Comparison of ENCODE assay signal across 30 cellular contexts in genomic region chr12:130967631-130968030, GRCh38. TPM values are rescaled to one million over a fixed set of nuclear protein-coding genes. Genes with fewer than 3 reads are reported as not detected.
DNase-seq lines count a peak whose midpoint lies in the region; ATAC-seq, FAIRE-seq and TF ChIP-seq lines count a peak whose summit lies in the region.
"Had no signal": no experiment of that assay in that cellular context is flagged by ENCODE, and none has a peak within 500 bp of the region (broad histone marks: within the 10 kb centered on the region; RNA-seq: fewer than 3 reads in every experiment).

No MANE protein-coding gene starts in this region.

- H3K79me1 ChIP-seq in H1 (ENCODE audit: low read depth, low read length) (no peaks in the 10 kb centered on the region), neuronal stem cell (ENCODE audit: low read depth, low read length) (no peaks in the 10 kb centered on the region)

- TF ChIP-seq CTCF in H1 (IDR thresholded peaks at IDR 0.05; ENCODE audit: control extremely low read depth in 1 of 3, insufficient read depth in 1 of 3, low read depth in 1 of 3, low read length in 3 of 3), result no peak
- TF ChIP-seq CTCF in MCF 10A (IDR thresholded peaks at IDR 0.05; ENCODE audit: unreplicated experiment), result no peak

- H3K9me3 Mint-ChIP-seq in MCF 10A (ENCODE audit: unreplicated experiment), result no peaks in the 10 kb centered on the region
- H3K9me3 Mint-ChIP-seq: CD8-positive, alpha-beta memory T cell had no signal

- no peak overlapping the region for H3K14ac ChIP-seq in H1 (ENCODE audit: insufficient read length)
- no peak overlapping the region for H3K14ac ChIP-seq in neuronal stem cell (ENCODE audit: low read length)

- H2BK20ac ChIP-seq in H1 (ENCODE audit: low read length), result no peak overlapping the region

- H4K91ac ChIP-seq in H1 (replicated peaks; ENCODE audit: insufficient read length, low read length) (no peak overlapping the region), neuronal stem cell (ENCODE audit: low read depth, low read length, poor library complexity) (no peak overlapping the region)

- WGBS in H1 (ENCODE audit: extremely low coverage in 1 of 2, insufficient coverage in 1 of 2, insufficient read length in 1 of 2, insufficient replicate concordance in 2 of 2, low coverage in 1 of 2, low lambda C conversion rate in 2 of 2, missing lambda C conversion rate in 1 of 2), 2 experiments, result 95% methylated on average over 15 of the region's 16 CpGs; no CpG with 5 or more reads in 1 of the 2 experiments
- WGBS in neuronal stem cell (ENCODE audit: extremely low coverage in 2 of 2, insufficient read length in 2 of 2, insufficient replicate concordance in 1 of 2), 2 donors, result no CpG with 5 or more reads among the region's 16 CpGs

- H2BK15ac ChIP-seq in H1 (ENCODE audit: low read length) (no peak overlapping the region), neuronal stem cell (ENCODE audit: low read length) (peak overlapping the region; percentile 28)

- H3K27me3 Mint-ChIP-seq in MCF 10A (ENCODE audit: insufficient read depth, unreplicated experiment), result peaks cover 21% of the 10 kb centered on the region

- no peak overlapping the region for H3K27ac ChIP-seq in H1 (ENCODE audit: low read depth, low read length)
- H3K27ac ChIP-seq in neuronal stem cell (replicated peaks; ENCODE audit: low read length), result no peak overlapping the region
- H3K27ac ChIP-seq: 22Rv1, SJCRH30 had no signal

- H3K36me3 Mint-ChIP-seq in MCF 10A (ENCODE audit: insufficient read depth, unreplicated experiment), result peaks cover 6% of the 10 kb centered on the region
- H3K36me3 Mint-ChIP-seq: CD8-positive, alpha-beta memory T cell had no signal

- no peaks in the 10 kb centered on the region for H4K20me1 ChIP-seq in H1 (replicated peaks in 1 of 2; ENCODE audit: control insufficient read depth in 1 of 2, insufficient read depth in 2 of 2, low read length in 2 of 2)

- H2BK120ac ChIP-seq in H1 (replicated peaks; ENCODE audit: low read depth, low read length) (no peak overlapping the region), neuronal stem cell (ENCODE audit: low read depth, low read length) (no peak overlapping the region)

- H3K9me3 ChIP-seq in H1 (ENCODE audit: insufficient read depth in 2 of 2, low read depth in 1 of 2, low read length in 1 of 2) (no peaks in the 10 kb centered on the region), neuronal stem cell (replicated peaks in 1 of 2; ENCODE audit: control insufficient read depth in 2 of 2, insufficient read depth in 1 of 2, low read depth in 1 of 2, low read length in 2 of 2) (no peaks in the 10 kb centered on the region)
- H3K9me3 ChIP-seq: BE2C, MG63, SJCRH30 had no signal

- H3K23me2 ChIP-seq in H1 (ENCODE audit: low read depth, low read length), result no peaks in the 10 kb centered on the region

- H3K27me3 ChIP-seq in H1 (replicated peaks in 1 of 4; ENCODE audit: control insufficient read depth in 3 of 4, extremely low read depth in 1 of 4, insufficient read depth in 3 of 4, low read length in 3 of 4) (no peaks in the 10 kb centered on the region), neuronal stem cell (ENCODE audit: control insufficient read depth in 3 of 3, insufficient read depth in 3 of 3, low read depth in 1 of 3, low read length in 3 of 3) (peaks cover 0 to 17% (median 0%) of the 10 kb centered on the region in 3 experiments)
- H3K27me3 ChIP-seq: BE2C, MG63 had no signal

- no peak overlapping the region for H3K4me3 ChIP-seq in H1 (ENCODE audit: extremely low read depth in 1 of 4, insufficient read depth in 2 of 4, low read depth in 3 of 4, low read length in 4 of 4)
- H3K4me3 ChIP-seq in neuronal stem cell (ENCODE audit: low read length in 2 of 2), result no peak overlapping the region
- H3K4me3 ChIP-seq: MG63, SJCRH30 had no signal

- BruUV-seq in MCF 10A (replicated peaks; lab: Mats Ljungman, UMichigan), result no TSS peak

- POLR2A ChIA-PET in H1 (lab: Charles Lee; ENCODE audit: partially characterized antibody), result interaction anchor here (1.6 kb wide), 1 partner anchor 40 kb away, joined by 4 read pairs; no protein-coding TSS in a partner anchor
- POLR2A ChIA-PET in MCF 10A (lab: Yijun Ruan, JAX), result no interaction called here

- H3K4me1 Mint-ChIP-seq in MCF 10A (ENCODE audit: insufficient read depth, unreplicated experiment), result peaks cover 31% of the 10 kb centered on the region
- H3K4me1 Mint-ChIP-seq: CD8-positive, alpha-beta memory T cell had no signal

- no peak overlapping the region for H3K23ac ChIP-seq in H1 (ENCODE audit: insufficient read length)
- no peak overlapping the region for H3K23ac ChIP-seq in neuronal stem cell (ENCODE audit: low read depth, low read length, poor library complexity)

- H3K56ac ChIP-seq in H1 (replicated peaks; ENCODE audit: insufficient read length, low read depth, low read length), result no peak overlapping the region

- no peak overlapping the region for H3K18ac ChIP-seq in H1 (ENCODE audit: extremely low read depth, low read length)
- H3K18ac ChIP-seq in neuronal stem cell (ENCODE audit: low read length), result peak overlapping the region; percentile 57

- H2BK12ac ChIP-seq in H1 (ENCODE audit: low read depth, low read length) (no peak overlapping the region), neuronal stem cell (ENCODE audit: low read length) (no peak overlapping the region)

- TF ChIP-seq EP300 in H1 (IDR thresholded peaks at IDR 0.05; ENCODE audit: borderline replicate concordance in 1 of 2, low read depth in 2 of 2, low read length in 2 of 2), result no peak

- no peaks in the 10 kb centered on the region for H3K79me2 ChIP-seq in H1 (ENCODE audit: control insufficient read depth in 1 of 2, insufficient read depth in 2 of 2, low read length in 2 of 2)

- H3K27ac Mint-ChIP-seq in MCF 10A (ENCODE audit: low read depth, unreplicated experiment), result no peak overlapping the region
- H3K27ac Mint-ChIP-seq: CD8-positive, alpha-beta memory T cell had no signal

- no peak for TF ChIP-seq POLR2A in H1 (IDR thresholded peaks at IDR 0.05; ENCODE audit: control extremely low read depth in 1 of 2, low read depth in 2 of 2, low read length in 2 of 2)

- no peaks in the 10 kb centered on the region for H3K36me3 ChIP-seq in H1 (ENCODE audit: control insufficient read depth in 2 of 4, insufficient read depth in 4 of 4, low read length in 3 of 4)
- H3K36me3 ChIP-seq in neuronal stem cell (replicated peaks in 1 of 2; ENCODE audit: control insufficient read depth in 2 of 2, insufficient read depth in 2 of 2, low read length in 2 of 2), result no peaks in the 10 kb centered on the region
- H3K36me3 ChIP-seq: BE2C, MG63, SJCRH30 had no signal

- no peak for ATAC-seq in HG03095 (IDR thresholded peaks at IDR 0.05; ENCODE audit: unreplicated experiment)

- peak overlapping the region; percentile 11; the same call in 1 of the 2 replicates for H4K8ac ChIP-seq in H1 (ENCODE audit: extremely low read depth, insufficient read depth, low read length)
- no peak overlapping the region for H4K8ac ChIP-seq in neuronal stem cell (ENCODE audit: low read depth, low read length)

- CTCF ChIA-PET in H1 (lab: Charles Lee; ENCODE audit: partially characterized antibody) (interaction anchor here (1.2 to 1.8 kb wide), 3 partner anchors 10 to 149 kb away, joined by 3 to 4 read pairs (median 3); no protein-coding TSS in a partner anchor), MCF 10A (lab: Yijun Ruan, JAX) (no interaction called here)

- H2BK5ac ChIP-seq in H1 (ENCODE audit: low read depth, low read length) (no peak overlapping the region), neuronal stem cell (ENCODE audit: low read length) (no peak overlapping the region)

- FAIRE-seq in H1 (lab: Jason Lieb, UNC) (no peak), frontal cortex (lab: Jason Lieb, UNC) (no peak)
- FAIRE-seq: GM12891, H54, HTR-8/SVneo had no signal

- TF ChIP-seq RAD21 in H1 (IDR thresholded peaks at IDR 0.05 in 1 of 2, conservative IDR thresholded peaks at IDR 0.05 in 1 of 2; ENCODE audit: low read depth in 2 of 2, low read length in 2 of 2), result no peak

- H3K9ac ChIP-seq in H1 (replicated peaks in 1 of 4; ENCODE audit: extremely low read depth in 1 of 4, low read depth in 3 of 4, low read length in 3 of 4) (no peak overlapping the region), neuronal stem cell (ENCODE audit: low read depth, low read length, poor library complexity) (no peak overlapping the region)

- H3K4me1 ChIP-seq in H1 (replicated peaks in 1 of 4; ENCODE audit: control insufficient read depth in 3 of 4, insufficient read depth in 4 of 4, low read length in 3 of 4), result no peaks in the 10 kb centered on the region
- H3K4me1 ChIP-seq in neuronal stem cell (ENCODE audit: control insufficient read depth in 2 of 2, insufficient read depth in 1 of 2, low read depth in 1 of 2, low read length in 2 of 2), result no peaks in the 10 kb centered on the region
- H3K4me1 ChIP-seq: SJCRH30 had no signal

- intact Hi-C loops in MCF 10A (cut with micrococcal nuclease), result no loop called here

- DNase-seq in activated CD8-positive, alpha-beta memory T cell treated with anti-CD3 and anti-CD28 coated beads for 24 hours, result peak; percentile 15
- DNase-seq in activated CD8-positive, alpha-beta memory T cell treated with anti-CD3 and anti-CD28 coated beads, Interleukin-2, amount 50 U/mL, for 4 hours, result no peak
- DNase-seq in H1 (ENCODE audit: low read depth in 1 of 2, low spot score in 2 of 2), result no peak
- no peak for DNase-seq in neuronal stem cell (ENCODE audit: low spot score)
- DNase-seq in ureter (ENCODE audit: low spot score), result peak; percentile 18
- DNase-seq in frontal cortex (ENCODE audit: low spot score in 2 of 2), result no peak
- DNase-seq in MCF 10A (ENCODE audit: unreplicated experiment), result no peak
- DNase-seq: BE2C; CD8-positive, alpha-beta memory T cell; DMS 273 treated with DMSO at 0.1 percent for 48 hours; DMS79; EL; GDM1; KBM-7; MG63; NCI-H1105 treated with DMSO at 0.1 percent for 48 hours; NCI-H146; NCI-H1930; NCI-H2107; NCI-H446; NCI-H524 treated with DMSO at 0.1 percent for 48 hours; NCI-H774; SJCRH30 had no signal

- H3K4me2 ChIP-seq in H1 (ENCODE audit: insufficient read depth in 1 of 2, low read depth in 2 of 2, low read length in 2 of 2) (no peak overlapping the region), neuronal stem cell (ENCODE audit: insufficient read depth, low read length, poor library complexity, severe bottlenecking) (no peak overlapping the region)

- H3K4ac ChIP-seq in H1 (replicated peaks; ENCODE audit: insufficient read length, low read depth, low read length) (no peak overlapping the region), neuronal stem cell (ENCODE audit: low read length) (no peak overlapping the region)

- no peak overlapping the region for H2AFZ ChIP-seq in H1 (ENCODE audit: low read length)
- H2AFZ ChIP-seq in neuronal stem cell (ENCODE audit: low read length), result no peak overlapping the region

- H4K5ac ChIP-seq in H1 (ENCODE audit: insufficient read length, low read depth, low read length), result no peak overlapping the region

- no peak overlapping the region for H2AK5ac ChIP-seq in H1 (ENCODE audit: low read depth, low read length)
- H2AK5ac ChIP-seq in neuronal stem cell (ENCODE audit: low read depth, low read length), result no peak overlapping the region

- H3K4me3 Mint-ChIP-seq in MCF 10A (ENCODE audit: unreplicated experiment), result no peak overlapping the region
- H3K4me3 Mint-ChIP-seq: CD14-positive monocyte; CD8-positive, alpha-beta memory T cell had no signal

RNA-seq across cellular contexts. Expression of gene ADGRD1, which starts 13.9 kb away (rescaled TPM):
- total RNA-seq in H1 (2021; fragmentation: NEBNext Ultra II Directional; extraction: Animal tissue kit (Norgen Biotek cat#: 25700)), result 0.48 and 1.3 TPM in 2 replicates
- 0.36 and 1.1 TPM in 2 replicates for polyA plus RNA-seq in H1 (2011; rRNA removed)
- 0.47 TPM for polyA plus RNA-seq in H1 (2011; cell fraction: cytosol; rRNA removed)
- 2.0 TPM for polyA plus RNA-seq in H1 (2011; cell fraction: nucleus; rRNA removed)
- 0.20 to 0.96 TPM (median 0.35 TPM) in 4 replicates for polyA plus RNA-seq in H1 (2012, experiment 1 of 2)
- polyA plus RNA-seq in H1 (2012, experiment 2 of 2), result 0.12 TPM
- polyA plus RNA-seq in H1 (2013, experiment 1 of 2), result 0.34 TPM
- polyA plus RNA-seq in H1 (2013, experiment 2 of 2), result 0.39 TPM
- 1.6 and 1.8 TPM in 2 replicates for polyA minus RNA-seq in H1 (2011; rRNA and poly(A)+ RNA removed)
- polyA minus RNA-seq in H1 (2011; cell fraction: cytosol; rRNA and poly(A)+ RNA removed), result 1.2 TPM
- 3.6 TPM for polyA minus RNA-seq in H1 (2011; cell fraction: nucleus; rRNA and poly(A)+ RNA removed)
- polyA plus RNA-seq in neuronal stem cell (2013, experiment 1 of 2), result 0.28 TPM
- 0.32 TPM for polyA plus RNA-seq in neuronal stem cell (2013, experiment 2 of 2)
- total RNA-seq in ureter (80.2 TPM), frontal cortex (4.5 TPM), MCF 10A (2022) (0.68 and 1.3 TPM in 2 replicates)
- total RNA-seq: LHCN-M2 had no signal
- polyA plus RNA-seq: CD8-positive, alpha-beta memory T cell had no signal

Comparison
In these comparisons a context has a peak if more than half of its experiments do, and no peak if none do; other contexts are left out.
1. DNase-seq: peak in activated CD8-positive, alpha-beta memory T cell treated with anti-CD3 and anti-CD28 coated beads for 24 hours (single experiment) and ureter (single experiment); none in activated CD8-positive, alpha-beta memory T cell treated with anti-CD3 and anti-CD28 coated beads, Interleukin-2, amount 50 U/mL, for 4 hours (single experiment), H1 (0 of 2), neuronal stem cell (single experiment), frontal cortex (0 of 2) and MCF 10A (single experiment).
2. RNA of gene ADGRD1, which starts 13.9 kb away (total RNA-seq): 80.2 TPM in ureter (single experiment); 4.5 TPM in frontal cortex (single experiment), 0.68 to 1.3 TPM in MCF 10A and 0.48 to 1.3 TPM in H1; every median in the first group is over 10 times any median in the second.